ENCODE assay signal across 29 cellular contexts in the genomic region with DNA sequence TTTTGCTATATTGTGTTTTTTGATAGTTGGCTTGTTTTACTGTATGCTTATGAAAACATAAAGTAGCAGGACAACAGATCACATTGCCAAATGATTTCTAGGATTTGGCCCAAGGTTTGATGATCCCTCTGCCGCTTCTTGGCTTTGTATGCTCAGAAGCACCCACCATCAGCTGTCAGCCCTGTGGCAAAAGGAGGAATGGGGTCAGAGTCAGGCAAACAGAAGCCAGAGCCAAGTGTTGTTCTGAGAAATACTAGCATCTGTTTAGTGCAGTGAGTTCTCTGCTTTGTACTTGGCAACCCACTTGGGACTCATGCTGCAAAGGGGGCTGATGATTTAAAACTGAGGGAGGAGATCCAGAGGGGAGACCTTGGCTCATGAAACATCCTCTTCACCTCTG.
A peak's percentile ranks its signal among the peaks of the same experiment; 100 is the strongest.
DNase-seq lines count a peak whose midpoint lies in the region; ATAC-seq lines count a peak whose summit lies in the region.
"Had no signal": no experiment of that assay in that cellular context is flagged by ENCODE, and none has a peak within 500 bp of the region (broad histone marks: within the 10 kb centered on the region; RNA-seq: fewer than 3 reads in every experiment).

No MANE protein-coding gene starts in this region.

- H3K27me3 ChIP-seq in SJCRH30, result no peaks in the 10 kb centered on the region
- H3K27me3 ChIP-seq: body of pancreas, gastrocnemius medialis, Peyer's patch, SJSA1, spleen had no signal

- H3K4me1 ChIP-seq in SJCRH30, result no peaks in the 10 kb centered on the region
- H3K4me1 ChIP-seq: body of pancreas, gastrocnemius medialis, SJSA1, spleen had no signal

- no peak overlapping the region for H3K27ac ChIP-seq in SJCRH30
- H3K27ac ChIP-seq: 22Rv1, body of pancreas, gastrocnemius medialis, Peyer's patch, SJSA1, spleen, WERI-Rb-1 had no signal

- no peaks in the 10 kb centered on the region for H3K9me3 ChIP-seq in SJCRH30 (replicated peaks)
- H3K9me3 ChIP-seq: body of pancreas, gastrocnemius medialis, Peyer's patch, SJSA1, spleen had no signal

- peak; percentile 0 for DNase-seq in DMS 273 (lab: John Stamatoyannopoulos, UW; ENCODE audit: unreplicated experiment)
- DNase-seq in DMS 273 treated with DMSO at 0.1 percent for 48 hours (lab: John Stamatoyannopoulos, UW), result no peak
- peak; percentile 7 to 18 for DNase-seq in SJCRH30
- DNase-seq in left ventricle myocardium superior, result peak; percentile 20
- peak; percentile 21 for DNase-seq in pons (ENCODE audit: low spot score)
- no peak for DNase-seq in activated T-cell treated with anti-CD3 and anti-CD28 coated beads, Interleukin-2, amount 50 U/mL, for 48 hours
- DNase-seq: activated CD4-positive, alpha-beta T cell treated with anti-CD3 and anti-CD28 coated beads for 4 hours; activated CD8-positive, alpha-beta T cell treated with anti-CD3 and anti-CD28 coated beads, Interleukin-2, amount 10 ng/mL, durations not matched to agents 7 days and 5 days; activated naive CD4-positive, alpha-beta T cell treated with anti-CD3 and anti-CD28 coated beads, Interleukin-2, amount 10 ng/mL, durations not matched to agents 7 days and 5 days; body of pancreas; COR-L47; DMS79; gastrocnemius medialis; GOT3; left colon; naive B cell; NCI-H1105; NCI-H1930; Peyer's patch; spleen; stimulated activated CD4-positive, alpha-beta T cell treated with anti-CD3 and anti-CD28 coated beads, Interleukin-2, amount 100 ng/mL, for 24 hours; stimulated activated naive CD8-positive, alpha-beta T cell treated with anti-CD3 and anti-CD28 coated beads, Interleukin-15, Interleukin-2, amounts not matched to agents 100 U/mL and 50 U/mL, for 24 hours; T1000; WERI-Rb-1 had no signal

- intact Hi-C loops in left ventricle myocardium superior (cut with micrococcal nuclease), result no loop called here

- no peaks in the 10 kb centered on the region for H3K36me3 ChIP-seq in SJCRH30
- H3K36me3 ChIP-seq: gastrocnemius medialis, Peyer's patch, SJSA1, spleen, WERI-Rb-1 had no signal

- ATAC-seq in left ventricle myocardium superior, result peak; percentile 74
- ATAC-seq in GM18519 (IDR thresholded peaks at IDR 0.05; ENCODE audit: low FRiP score, unreplicated experiment), result no peak
- ATAC-seq in HG03378 (IDR thresholded peaks at IDR 0.05; ENCODE audit: unreplicated experiment), result no peak
- ATAC-seq: activated CD8-positive, alpha-beta T cell treated with anti-CD3 and anti-CD28 coated beads, Interleukin-2, amount 10 ng/mL, durations not matched to agents 7 days and 5 days; activated T-helper 17 cell treated with anti-CD3 and anti-CD28 coated beads, Interleukin-2, amount 50 U/mL, for 72 hours; body of pancreas; left colon; stimulated activated naive CD8-positive, alpha-beta T cell treated with anti-CD3 and anti-CD28 coated beads, Interleukin-15, Interleukin-2, amounts not matched to agents 100 U/mL and 50 U/mL, for 24 hours had no signal

- H3K4me3 ChIP-seq in SJCRH30, result no peak overlapping the region
- H3K4me3 ChIP-seq: body of pancreas, gastrocnemius medialis, Peyer's patch, SJSA1, spleen had no signal

Comparison
In these comparisons a context has a peak if more than half of its experiments do, and no peak if none do; other contexts are left out.
1. DNase-seq: peak in DMS 273 (single experiment), SJCRH30 (2 of 2), left ventricle myocardium superior (single experiment) and pons (single experiment); none in DMS 273 treated with DMSO at 0.1 percent for 48 hours (single experiment) and activated T-cell treated with anti-CD3 and anti-CD28 coated beads, Interleukin-2, amount 50 U/mL, for 48 hours (0 of 2).